ENCODE assay signal across 8 cellular contexts in the genomic region with DNA sequence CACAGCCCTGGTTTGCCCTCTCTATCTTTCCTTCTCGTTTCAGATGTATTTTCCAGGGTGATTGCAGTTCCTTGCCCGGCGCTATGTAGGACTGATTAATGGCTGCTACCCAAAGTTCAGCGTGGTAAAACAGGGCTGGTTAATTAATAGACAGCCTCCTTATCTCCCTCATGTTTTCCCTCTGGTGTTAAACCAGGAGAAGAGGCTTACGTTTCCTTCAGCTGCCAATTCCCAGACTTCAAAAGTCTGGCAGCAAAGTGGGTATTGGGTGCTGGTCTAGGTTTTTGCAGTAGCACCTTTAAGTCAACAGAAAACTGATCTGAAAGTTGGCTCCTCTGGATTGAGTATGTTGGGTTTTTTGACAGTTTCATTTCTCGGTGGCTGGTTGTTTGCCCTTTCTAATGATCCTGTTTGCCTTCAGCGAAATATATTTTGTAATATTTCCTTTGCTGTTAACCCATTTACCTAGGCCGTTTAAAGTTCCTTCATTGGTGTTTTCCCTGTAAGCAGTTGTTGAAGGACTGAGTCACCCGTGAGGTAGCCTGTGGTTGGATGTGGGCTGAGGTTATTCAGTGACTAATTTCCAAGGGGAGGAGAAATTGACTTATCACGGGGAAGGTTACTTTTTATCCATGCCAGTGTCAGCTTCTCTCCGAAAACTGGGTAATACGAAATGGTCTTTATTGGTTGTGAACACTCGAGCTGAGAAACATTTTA.
DNase-seq lines count a peak whose midpoint lies in the region; ATAC-seq and TF ChIP-seq lines count a peak whose summit lies in the region.

No MANE protein-coding gene starts in this region.

- 54% methylated on average over 13 of the region's 13 CpGs for WGBS in mesenchymal stem cell
- WGBS in urinary bladder: 78% methylated on average over 13 of the region's 13 CpGs

- H3K18ac ChIP-seq in mesenchymal stem cell (ENCODE audit: low read depth in 1 of 2, low read length in 2 of 2): peak overlapping the region in 1 of 2 experiments; percentile 19

- H3K27ac ChIP-seq in ascending aorta (peak overlapping the region; percentile 47 to 62), mesenchymal stem cell (ENCODE audit: low read length, poor library complexity, severe bottlenecking) (peak overlapping the region; percentile 92), urinary bladder (ENCODE audit: low read depth) (peak overlapping the region; percentile 35)

- no peak overlapping the region for H3K4ac ChIP-seq in mesenchymal stem cell (ENCODE audit: low read depth in 1 of 2, low read length in 2 of 2)

- no peak overlapping the region for H2AFZ ChIP-seq in mesenchymal stem cell (ENCODE audit: low read depth, low read length)

- no peak overlapping the region for H3K23ac ChIP-seq in mesenchymal stem cell (ENCODE audit: low read length in 2 of 2)

- peak overlapping the region; percentile 33 for H2BK15ac ChIP-seq in mesenchymal stem cell (ENCODE audit: low read depth, poor library complexity, severe bottlenecking)

- H3K4me1 ChIP-seq in ascending aorta (peaks cover 4 to 19% of the 10 kb centered on the region in 2 donors), mesenchymal stem cell (ENCODE audit: control insufficient read depth, insufficient read depth, low read depth, low read length) (peaks cover 20% of the 10 kb centered on the region), urinary bladder (ENCODE audit: insufficient read depth) (no peaks in the 10 kb centered on the region)

- peak overlapping the region; percentile 1 to 29 for H3K4me3 ChIP-seq in ascending aorta
- peak overlapping the region in 1 of 2 experiments; percentile 80 for H3K4me3 ChIP-seq in mesenchymal stem cell (ENCODE audit: insufficient read depth in 1 of 2, low read depth in 1 of 2, low read length in 2 of 2)
- H3K4me3 ChIP-seq in urinary bladder (ENCODE audit: low read depth, low read length): no peak overlapping the region

- intact Hi-C loops in ascending aorta (cut with DNase I): loop anchor here (5.0 kb wide), 1 partner anchor 84 kb away; no protein-coding TSS in a partner anchor

- H2BK12ac ChIP-seq in mesenchymal stem cell (ENCODE audit: low read length in 2 of 2): no peak overlapping the region

- H3K14ac ChIP-seq in mesenchymal stem cell (ENCODE audit: low read length in 2 of 2): no peak overlapping the region

- H3K27me3 ChIP-seq in ascending aorta (no peaks in the 10 kb centered on the region), mesenchymal stem cell (ENCODE audit: control insufficient read depth in 1 of 2, insufficient read depth in 1 of 2, low read length in 2 of 2) (no peaks in the 10 kb centered on the region)

- H3K36me3 ChIP-seq in ascending aorta (no peaks in the 10 kb centered on the region), mesenchymal stem cell (ENCODE audit: control insufficient read depth in 1 of 2, insufficient read depth in 2 of 2, low read depth in 1 of 2, low read length in 2 of 2) (peaks cover 0 to 8% of the 10 kb centered on the region in 2 experiments), urinary bladder (ENCODE audit: insufficient read depth) (no peaks in the 10 kb centered on the region)

- H3K9ac ChIP-seq in mesenchymal stem cell (ENCODE audit: low read length): peak overlapping the region; percentile 87

- peak overlapping the region; percentile 70 for H3K4me2 ChIP-seq in mesenchymal stem cell (ENCODE audit: low read length, poor library complexity, severe bottlenecking)

- peak overlapping the region; percentile 23 for H2AK5ac ChIP-seq in mesenchymal stem cell (ENCODE audit: low read length, severe bottlenecking)

- H3K79me1 ChIP-seq in mesenchymal stem cell (replicated peaks; ENCODE audit: low read length, poor library complexity, severe bottlenecking): peaks cover 7% of the 10 kb centered on the region

- H3K9me3 ChIP-seq in ascending aorta: no peaks in the 10 kb centered on the region
- H3K9me3 ChIP-seq in mesenchymal stem cell (ENCODE audit: control insufficient read depth, low read length): no peaks in the 10 kb centered on the region

- peak; percentile 71 for DNase-seq in GM04504 (ENCODE audit: low read depth)
- DNase-seq in NCI-H2029 (lab: John Stamatoyannopoulos, UW): peak; percentile 41
- no peak for DNase-seq in ascending aorta (ENCODE audit: low spot score in 2 of 2)
- peak; percentile 90 for DNase-seq in mesenchymal stem cell
- DNase-seq in NCI-H1092 (lab: John Stamatoyannopoulos, UW): no peak

- H4K8ac ChIP-seq in mesenchymal stem cell (ENCODE audit: low read length): peak overlapping the region; percentile 5

- peak; percentile 46 for ATAC-seq in GM21737 (IDR thresholded peaks at IDR 0.05; ENCODE audit: unreplicated experiment)
- ATAC-seq in HG02973 (IDR thresholded peaks at IDR 0.05; ENCODE audit: unreplicated experiment): no peak

- TF ChIP-seq CTCF in ascending aorta (IDR thresholded peaks at IDR 0.05): no peak

- H4K91ac ChIP-seq in mesenchymal stem cell (ENCODE audit: low read length): peak overlapping the region; percentile 47

- peak overlapping the region; percentile 46 for H2BK5ac ChIP-seq in mesenchymal stem cell (ENCODE audit: low read depth, low read length, poor library complexity, severe bottlenecking)

- H2BK120ac ChIP-seq in mesenchymal stem cell (ENCODE audit: low read depth, low read length): no peak overlapping the region

Comparison
In these comparisons a context has a peak if more than half of its experiments do, and no peak if none do; other contexts are left out.
1. DNase-seq: peak in GM04504 (single experiment), NCI-H2029 (single experiment) and mesenchymal stem cell (single experiment); none in ascending aorta (0 of 2) and NCI-H1092 (single experiment).
2. H3K27ac ChIP-seq: peak in every context shown above with its lines; median percentile 92 in mesenchymal stem cell; 54 in ascending aorta; 35 in urinary bladder.